In the genomic region with DNA sequence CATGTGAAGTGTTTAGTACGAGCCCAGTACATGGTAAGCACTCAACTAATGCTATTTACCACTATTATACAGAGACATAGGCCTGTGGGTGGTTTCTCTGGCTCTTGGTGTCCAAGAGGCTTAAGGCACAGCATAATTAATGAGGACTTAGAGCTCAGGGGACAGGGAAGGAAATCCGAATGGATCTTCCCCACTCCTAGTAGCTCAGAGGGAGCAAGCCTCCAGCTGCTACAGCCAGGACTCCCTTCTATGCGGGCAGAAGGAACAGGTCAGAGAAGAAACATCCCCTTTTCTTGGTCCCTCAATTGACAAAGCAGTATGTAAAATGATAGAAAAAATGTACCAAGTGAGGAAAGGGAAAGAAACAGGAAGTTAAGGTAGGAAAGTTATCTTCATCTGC, we compare ENCODE assay signal across 21 cellular contexts. TPM values are rescaled to one million over a fixed set of nuclear protein-coding genes. Genes with fewer than 3 reads are reported as not detected.
DNase-seq lines count a peak whose midpoint lies in the region; ATAC-seq, FAIRE-seq and TF ChIP-seq lines count a peak whose summit lies in the region.
"Had no signal": no experiment of that assay in that cellular context is flagged by ENCODE, and none has a peak within 500 bp of the region (broad histone marks: within the 10 kb centered on the region; RNA-seq: fewer than 3 reads in every experiment).

No MANE protein-coding gene starts in this region.

- TF ChIP-seq CTCF in D721Med (IDR thresholded peaks at IDR 0.05; ENCODE audit: insufficient read depth, missing control alignments) (no peak), HL-60 (IDR thresholded peaks at IDR 0.05; ENCODE audit: insufficient read depth, low read length) (no peak), mucosa of descending colon (IDR thresholded peaks at IDR 0.05) (no peak), ovary (IDR thresholded peaks at IDR 0.05) (no peak), transverse colon (IDR thresholded peaks at IDR 0.05) (no peak)

- H3K4me1 ChIP-seq in mucosa of descending colon (ENCODE audit: low read depth) (peaks cover 6% of the 10 kb centered on the region), ovary (ENCODE audit: insufficient read depth) (no peaks in the 10 kb centered on the region), transverse colon (peaks cover 0 to 11% (median 3%) of the 10 kb centered on the region in 4 donors)

- TF ChIP-seq EP300 in ovary (IDR thresholded peaks at IDR 0.05) (no peak), transverse colon (IDR thresholded peaks at IDR 0.05; ENCODE audit: low read depth) (no peak)

- peak; percentile 16 for DNase-seq in D721Med (ENCODE audit: insufficient read length, low spot score)
- peak in 1 of 2 experiments; percentile 30 for DNase-seq in HL-60 (ENCODE audit: low read depth in 1 of 2, low spot score in 1 of 2)
- peak; percentile 44 for DNase-seq in OCI-M1 (lab: John Stamatoyannopoulos, UW)
- no peak for DNase-seq in mucosa of descending colon
- no peak for DNase-seq in stimulated activated naive CD8-positive, alpha-beta T cell treated with anti-CD3 and anti-CD28 coated beads, Interleukin-15, Interleukin-2, amounts not matched to agents 100 U/mL and 50 U/mL, for 24 hours
- DNase-seq in ovary: no peak
- DNase-seq in transverse colon: no peak
- DNase-seq: CD4-positive, CD25-positive, alpha-beta regulatory T cell; COR-L47; DMS153; Kasumi-1; NCI-H1092; NCI-H1436; NCI-H1930; NCI-H774; PC-9; RPMI8226; SHP77; SK-N-SH had no signal

- FAIRE-seq in D721Med (lab: Jason Lieb, UNC): peak; percentile 94
- FAIRE-seq: GM12891 had no signal

- H3K9me3 ChIP-seq in mucosa of descending colon (no peaks in the 10 kb centered on the region), ovary (no peaks in the 10 kb centered on the region), transverse colon (no peaks in the 10 kb centered on the region)
- H3K9me3 ChIP-seq: SK-N-SH had no signal

- H3K27ac ChIP-seq in HL-60 (replicated peaks) (0 out of 2 replicates have a peak overlapping the region, but pooled peaks have one; percentile 24), ovary (no peak overlapping the region), transverse colon (peak overlapping the region in 1 of 4 donors; percentile 21)
- H3K27ac ChIP-seq: PC-9 had no signal

- no peak for TF ChIP-seq POLR2A in ovary (IDR thresholded peaks at IDR 0.05)
- no peak for TF ChIP-seq POLR2A in transverse colon (IDR thresholded peaks at IDR 0.05)

- peak; percentile 9 for ATAC-seq in mucosa of descending colon
- no peak for ATAC-seq in stimulated activated naive CD8-positive, alpha-beta T cell treated with anti-CD3 and anti-CD28 coated beads, Interleukin-15, Interleukin-2, amounts not matched to agents 100 U/mL and 50 U/mL, for 24 hours
- no peak for ATAC-seq in GM21390 (IDR thresholded peaks at IDR 0.05; ENCODE audit: unreplicated experiment)

- H3K27me3 ChIP-seq in HL-60 (ENCODE audit: insufficient read depth, poor library complexity, severe bottlenecking) (no peaks in the 10 kb centered on the region), ovary (no peaks in the 10 kb centered on the region), transverse colon (no peaks in the 10 kb centered on the region)

- H3K4me3 ChIP-seq in HL-60 (replicated peaks; ENCODE audit: insufficient read depth, low read length): no peak overlapping the region
- no peak overlapping the region for H3K4me3 ChIP-seq in mucosa of descending colon
- H3K4me3 ChIP-seq in ovary: no peak overlapping the region
- no peak overlapping the region for H3K4me3 ChIP-seq in transverse colon
- H3K4me3 ChIP-seq: PC-9 had no signal

- 87 to 95% (median 89%) methylated on average over 3 of the region's 3 CpGs for WGBS in ovary, 3 donors
- 57 to 79% methylated on average over 3 of the region's 3 CpGs for WGBS in transverse colon (ENCODE audit: low coverage in 1 of 2), 2 donors

- intact Hi-C loops in mucosa of descending colon (cut with DNase I, micrococcal nuclease): no loop called here
- intact Hi-C loops in ovary (cut with DNase I): no loop called here
- intact Hi-C loops in transverse colon (cut with DNase I; ENCODE audit: low total_unique reads): no loop called here

- no peaks in the 10 kb centered on the region for H3K36me3 ChIP-seq in mucosa of descending colon (ENCODE audit: low read depth)
- no peaks in the 10 kb centered on the region for H3K36me3 ChIP-seq in ovary
- no peaks in the 10 kb centered on the region for H3K36me3 ChIP-seq in transverse colon

- in situ Hi-C loops in transverse colon (cut with MboI; ENCODE audit: low pct_ligation_motif_present in 1 of 4, low pct_unique_long_range_greater_than_20kb in 1 of 4, low sequenced_read_pairs in 3 of 4): no loop called here

RNA-seq across cellular contexts. Expression of a gene that starts 45.8 kb away (rescaled TPM):
- total RNA-seq in mucosa of descending colon: 10 to 100 TPM; 14.9 to 19.6 (median 17.9) TPM
- total RNA-seq in ovary: 10 to 100 TPM in 6 of 7 donors, 1 to 10 TPM in 1; 9.9 to 13.9 (median 12.5) TPM
- polyA plus RNA-seq in ovary: 1 to 10 TPM; 3.3 to 6.9 TPM
- 10 to 100 TPM; 20.2 to 42.2 (median 23.6) TPM for total RNA-seq in transverse colon

Comparison
In these comparisons a context has a peak if more than half of its experiments do, and no peak if none do; other contexts are left out.
1. DNase-seq: peak in D721Med (single experiment) and OCI-M1 (single experiment); none in mucosa of descending colon (0 of 3), stimulated activated naive CD8-positive, alpha-beta T cell treated with anti-CD3 and anti-CD28 coated beads, Interleukin-15, Interleukin-2, amounts not matched to agents 100 U/mL and 50 U/mL, for 24 hours (single experiment), ovary (0 of 5) and transverse colon (single experiment).